1 cellular context compared by ENCODE assay signal in the genomic region with DNA sequence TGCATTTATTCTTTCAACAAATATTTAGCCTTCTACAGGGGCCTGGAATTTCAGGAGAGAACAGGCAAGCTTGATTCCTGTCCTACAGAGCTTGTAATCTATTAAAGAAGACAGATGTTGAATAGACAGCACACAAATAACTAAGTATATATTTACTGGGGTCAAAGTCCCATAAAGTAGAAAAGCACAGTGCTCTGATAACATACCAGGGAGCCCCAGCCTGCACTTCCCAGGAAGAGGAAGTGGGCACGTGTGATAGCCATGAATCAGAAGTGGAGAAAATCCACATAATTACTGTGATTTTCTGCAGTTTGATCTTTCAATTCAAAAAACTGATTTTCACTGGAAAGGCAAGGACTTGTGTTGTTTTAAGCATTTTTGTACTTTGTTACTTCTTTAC.
A peak's percentile ranks its signal among the peaks of the same experiment; 100 is the strongest.
TF ChIP-seq lines count a peak whose summit lies in the region.

No MANE protein-coding gene starts in this region.

TF ChIP-seq in HepG2, 621 proteins besides CTCF, POLR2A, EP300 and RAD21 (continued from another document and continues in another):
- TF ChIP-seq, protein P1, sequence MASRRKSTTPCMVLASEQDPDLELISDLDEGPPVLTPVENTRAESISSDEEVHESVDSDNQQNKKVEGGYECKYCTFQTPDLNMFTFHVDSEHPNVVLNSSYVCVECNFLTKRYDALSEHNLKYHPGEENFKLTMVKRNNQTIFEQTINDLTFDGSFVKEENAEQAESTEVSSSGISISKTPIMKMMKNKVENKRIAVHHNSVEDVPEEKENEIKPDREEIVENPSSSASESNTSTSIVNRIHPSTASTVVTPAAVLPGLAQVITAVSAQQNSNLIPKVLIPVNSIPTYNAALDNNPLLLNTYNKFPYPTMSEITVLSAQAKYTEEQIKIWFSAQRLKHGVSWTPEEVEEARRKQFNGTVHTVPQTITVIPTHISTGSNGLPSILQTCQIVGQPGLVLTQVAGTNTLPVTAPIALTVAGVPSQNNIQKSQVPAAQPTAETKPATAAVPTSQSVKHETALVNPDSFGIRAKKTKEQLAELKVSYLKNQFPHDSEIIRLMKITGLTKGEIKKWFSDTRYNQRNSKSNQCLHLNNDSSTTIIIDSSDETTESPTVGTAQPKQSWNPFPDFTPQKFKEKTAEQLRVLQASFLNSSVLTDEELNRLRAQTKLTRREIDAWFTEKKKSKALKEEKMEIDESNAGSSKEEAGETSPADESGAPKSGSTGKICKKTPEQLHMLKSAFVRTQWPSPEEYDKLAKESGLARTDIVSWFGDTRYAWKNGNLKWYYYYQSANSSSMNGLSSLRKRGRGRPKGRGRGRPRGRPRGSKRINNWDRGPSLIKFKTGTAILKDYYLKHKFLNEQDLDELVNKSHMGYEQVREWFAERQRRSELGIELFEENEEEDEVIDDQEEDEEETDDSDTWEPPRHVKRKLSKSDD (CRISPR knock-in tag; IDR thresholded peaks at IDR 0.05; ENCODE audit: low read depth): no peak
- TF ChIP-seq FOXC1 (CRISPR knock-in tag; IDR thresholded peaks at IDR 0.05; ENCODE audit: borderline replicate concordance) (no peak), FOXP1 (IDR thresholded peaks at IDR 0.05) (no peak), FOXP1 (CRISPR knock-in tag; IDR thresholded peaks at IDR 0.05) (peak; percentile 47; the same call in 1 of the 2 replicates), MIER3 (CRISPR knock-in tag; IDR thresholded peaks at IDR 0.05; ENCODE audit: borderline replicate concordance) (no peak), MBNL3 (CRISPR knock-in tag; conservative IDR thresholded peaks at IDR 0.05) (no peak), KDM3A (CRISPR knock-in tag; IDR thresholded peaks at IDR 0.05; ENCODE audit: low read depth) (no peak), ZIK1 (CRISPR knock-in tag; IDR thresholded peaks at IDR 0.05; ENCODE audit: borderline replicate concordance, low read depth) (no peak), KMT2A (CRISPR knock-in tag; IDR thresholded peaks at IDR 0.05) (no peak), ZNF430 (CRISPR knock-in tag; IDR thresholded peaks at IDR 0.05) (no peak), ZNF431 (CRISPR knock-in tag; IDR thresholded peaks at IDR 0.05; ENCODE audit: borderline replicate concordance, low read depth) (no peak), HOXA5 (CRISPR knock-in tag; IDR thresholded peaks at IDR 0.05) (no peak), ATM (IDR thresholded peaks at IDR 0.05; ENCODE audit: borderline replicate concordance) (no peak), ZNF879 (CRISPR knock-in tag; IDR thresholded peaks at IDR 0.05) (no peak), RXRA (CRISPR knock-in tag; IDR thresholded peaks at IDR 0.05) (no peak), CREM (IDR thresholded peaks at IDR 0.05) (no peak), CREM (CRISPR knock-in tag; IDR thresholded peaks at IDR 0.05) (no peak), GABPA (IDR thresholded peaks at IDR 0.05; ENCODE audit: low read depth, low read length) (no peak), GABPA (CRISPR knock-in tag; IDR thresholded peaks at IDR 0.05; ENCODE audit: low read depth) (peak; percentile 38; the same call in 1 of the 2 replicates), ZNF3 (CRISPR knock-in tag; IDR thresholded peaks at IDR 0.05) (no peak), TBP (CRISPR knock-in tag; IDR thresholded peaks at IDR 0.05) (no peak), ZBTB1 (CRISPR knock-in tag; IDR thresholded peaks at IDR 0.05; ENCODE audit: borderline replicate concordance) (no peak), RBFOX2 (IDR thresholded peaks at IDR 0.05; ENCODE audit: low read depth, low read length) (no peak), GATAD1 (CRISPR knock-in tag; IDR thresholded peaks at IDR 0.05) (no peak), PHF21A (CRISPR knock-in tag; IDR thresholded peaks at IDR 0.05) (no peak), ZNF329 (CRISPR knock-in tag; IDR thresholded peaks at IDR 0.05; ENCODE audit: low read depth) (no peak)
- TF ChIP-seq, protein P2, sequence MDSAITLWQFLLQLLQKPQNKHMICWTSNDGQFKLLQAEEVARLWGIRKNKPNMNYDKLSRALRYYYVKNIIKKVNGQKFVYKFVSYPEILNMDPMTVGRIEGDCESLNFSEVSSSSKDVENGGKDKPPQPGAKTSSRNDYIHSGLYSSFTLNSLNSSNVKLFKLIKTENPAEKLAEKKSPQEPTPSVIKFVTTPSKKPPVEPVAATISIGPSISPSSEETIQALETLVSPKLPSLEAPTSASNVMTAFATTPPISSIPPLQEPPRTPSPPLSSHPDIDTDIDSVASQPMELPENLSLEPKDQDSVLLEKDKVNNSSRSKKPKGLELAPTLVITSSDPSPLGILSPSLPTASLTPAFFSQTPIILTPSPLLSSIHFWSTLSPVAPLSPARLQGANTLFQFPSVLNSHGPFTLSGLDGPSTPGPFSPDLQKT (CRISPR knock-in tag; IDR thresholded peaks at IDR 0.05; ENCODE audit: borderline replicate concordance): no peak
- TF ChIP-seq, protein P3, sequence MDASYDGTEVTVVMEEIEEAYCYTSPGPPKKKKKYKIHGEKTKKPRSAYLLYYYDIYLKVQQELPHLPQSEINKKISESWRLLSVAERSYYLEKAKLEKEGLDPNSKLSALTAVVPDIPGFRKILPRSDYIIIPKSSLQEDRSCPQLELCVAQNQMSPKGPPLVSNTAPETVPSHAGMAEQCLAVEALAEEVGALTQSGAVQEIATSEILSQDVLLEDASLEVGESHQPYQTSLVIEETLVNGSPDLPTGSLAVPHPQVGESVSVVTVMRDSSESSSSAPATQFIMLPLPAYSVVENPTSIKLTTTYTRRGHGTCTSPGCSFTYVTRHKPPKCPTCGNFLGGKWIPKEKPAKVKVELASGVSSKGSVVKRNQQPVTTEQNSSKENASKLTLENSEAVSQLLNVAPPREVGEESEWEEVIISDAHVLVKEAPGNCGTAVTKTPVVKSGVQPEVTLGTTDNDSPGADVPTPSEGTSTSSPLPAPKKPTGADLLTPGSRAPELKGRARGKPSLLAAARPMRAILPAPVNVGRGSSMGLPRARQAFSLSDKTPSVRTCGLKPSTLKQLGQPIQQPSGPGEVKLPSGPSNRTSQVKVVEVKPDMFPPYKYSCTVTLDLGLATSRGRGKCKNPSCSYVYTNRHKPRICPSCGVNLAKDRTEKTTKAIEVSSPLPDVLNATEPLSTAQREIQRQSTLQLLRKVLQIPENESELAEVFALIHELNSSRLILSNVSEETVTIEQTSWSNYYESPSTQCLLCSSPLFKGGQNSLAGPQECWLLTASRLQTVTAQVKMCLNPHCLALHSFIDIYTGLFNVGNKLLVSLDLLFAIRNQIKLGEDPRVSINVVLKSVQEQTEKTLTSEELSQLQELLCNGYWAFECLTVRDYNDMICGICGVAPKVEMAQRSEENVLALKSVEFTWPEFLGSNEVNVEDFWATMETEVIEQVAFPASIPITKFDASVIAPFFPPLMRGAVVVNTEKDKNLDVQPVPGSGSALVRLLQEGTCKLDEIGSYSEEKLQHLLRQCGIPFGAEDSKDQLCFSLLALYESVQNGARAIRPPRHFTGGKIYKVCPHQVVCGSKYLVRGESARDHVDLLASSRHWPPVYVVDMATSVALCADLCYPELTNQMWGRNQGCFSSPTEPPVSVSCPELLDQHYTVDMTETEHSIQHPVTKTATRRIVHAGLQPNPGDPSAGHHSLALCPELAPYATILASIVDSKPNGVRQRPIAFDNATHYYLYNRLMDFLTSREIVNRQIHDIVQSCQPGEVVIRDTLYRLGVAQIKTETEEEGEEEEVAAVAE (CRISPR knock-in tag; IDR thresholded peaks at IDR 0.05; ENCODE audit: borderline replicate concordance): no peak
- TF ChIP-seq, protein P4, sequence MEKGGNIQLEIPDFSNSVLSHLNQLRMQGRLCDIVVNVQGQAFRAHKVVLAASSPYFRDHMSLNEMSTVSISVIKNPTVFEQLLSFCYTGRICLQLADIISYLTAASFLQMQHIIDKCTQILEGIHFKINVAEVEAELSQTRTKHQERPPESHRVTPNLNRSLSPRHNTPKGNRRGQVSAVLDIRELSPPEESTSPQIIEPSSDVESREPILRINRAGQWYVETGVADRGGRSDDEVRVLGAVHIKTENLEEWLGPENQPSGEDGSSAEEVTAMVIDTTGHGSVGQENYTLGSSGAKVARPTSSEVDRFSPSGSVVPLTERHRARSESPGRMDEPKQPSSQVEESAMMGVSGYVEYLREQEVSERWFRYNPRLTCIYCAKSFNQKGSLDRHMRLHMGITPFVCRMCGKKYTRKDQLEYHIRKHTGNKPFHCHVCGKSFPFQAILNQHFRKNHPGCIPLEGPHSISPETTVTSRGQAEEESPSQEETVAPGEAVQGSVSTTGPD (CRISPR knock-in tag; IDR thresholded peaks at IDR 0.05): no peak
- TF ChIP-seq, protein P5, sequence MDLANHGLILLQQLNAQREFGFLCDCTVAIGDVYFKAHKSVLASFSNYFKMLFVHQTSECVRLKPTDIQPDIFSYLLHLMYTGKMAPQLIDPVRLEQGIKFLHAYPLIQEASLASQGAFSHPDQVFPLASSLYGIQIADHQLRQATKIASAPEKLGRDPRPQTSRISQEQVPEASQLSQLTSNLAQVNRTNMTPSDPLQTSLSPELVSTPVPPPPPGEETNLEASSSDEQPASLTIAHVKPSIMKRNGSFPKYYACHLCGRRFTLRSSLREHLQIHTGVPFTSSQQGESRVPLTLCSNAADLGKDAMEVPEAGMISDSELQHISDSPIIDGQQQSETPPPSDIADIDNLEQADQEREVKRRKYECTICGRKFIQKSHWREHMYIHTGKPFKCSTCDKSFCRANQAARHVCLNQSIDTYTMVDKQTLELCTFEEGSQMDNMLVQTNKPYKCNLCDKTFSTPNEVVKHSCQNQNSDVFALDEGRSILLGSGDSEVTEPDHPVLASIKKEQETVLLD (CRISPR knock-in tag; IDR thresholded peaks at IDR 0.05; ENCODE audit: low read depth): no peak
- TF ChIP-seq, protein P6, sequence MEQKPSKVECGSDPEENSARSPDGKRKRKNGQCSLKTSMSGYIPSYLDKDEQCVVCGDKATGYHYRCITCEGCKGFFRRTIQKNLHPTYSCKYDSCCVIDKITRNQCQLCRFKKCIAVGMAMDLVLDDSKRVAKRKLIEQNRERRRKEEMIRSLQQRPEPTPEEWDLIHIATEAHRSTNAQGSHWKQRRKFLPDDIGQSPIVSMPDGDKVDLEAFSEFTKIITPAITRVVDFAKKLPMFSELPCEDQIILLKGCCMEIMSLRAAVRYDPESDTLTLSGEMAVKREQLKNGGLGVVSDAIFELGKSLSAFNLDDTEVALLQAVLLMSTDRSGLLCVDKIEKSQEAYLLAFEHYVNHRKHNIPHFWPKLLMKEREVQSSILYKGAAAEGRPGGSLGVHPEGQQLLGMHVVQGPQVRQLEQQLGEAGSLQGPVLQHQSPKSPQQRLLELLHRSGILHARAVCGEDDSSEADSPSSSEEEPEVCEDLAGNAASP (CRISPR knock-in tag; IDR thresholded peaks at IDR 0.05; ENCODE audit: borderline replicate concordance): no peak
- TF ChIP-seq, protein P7, sequence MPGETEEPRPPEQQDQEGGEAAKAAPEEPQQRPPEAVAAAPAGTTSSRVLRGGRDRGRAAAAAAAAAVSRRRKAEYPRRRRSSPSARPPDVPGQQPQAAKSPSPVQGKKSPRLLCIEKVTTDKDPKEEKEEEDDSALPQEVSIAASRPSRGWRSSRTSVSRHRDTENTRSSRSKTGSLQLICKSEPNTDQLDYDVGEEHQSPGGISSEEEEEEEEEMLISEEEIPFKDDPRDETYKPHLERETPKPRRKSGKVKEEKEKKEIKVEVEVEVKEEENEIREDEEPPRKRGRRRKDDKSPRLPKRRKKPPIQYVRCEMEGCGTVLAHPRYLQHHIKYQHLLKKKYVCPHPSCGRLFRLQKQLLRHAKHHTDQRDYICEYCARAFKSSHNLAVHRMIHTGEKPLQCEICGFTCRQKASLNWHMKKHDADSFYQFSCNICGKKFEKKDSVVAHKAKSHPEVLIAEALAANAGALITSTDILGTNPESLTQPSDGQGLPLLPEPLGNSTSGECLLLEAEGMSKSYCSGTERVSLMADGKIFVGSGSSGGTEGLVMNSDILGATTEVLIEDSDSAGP (CRISPR knock-in tag; IDR thresholded peaks at IDR 0.05; ENCODE audit: borderline replicate concordance): no peak
- TF ChIP-seq, protein P8, sequence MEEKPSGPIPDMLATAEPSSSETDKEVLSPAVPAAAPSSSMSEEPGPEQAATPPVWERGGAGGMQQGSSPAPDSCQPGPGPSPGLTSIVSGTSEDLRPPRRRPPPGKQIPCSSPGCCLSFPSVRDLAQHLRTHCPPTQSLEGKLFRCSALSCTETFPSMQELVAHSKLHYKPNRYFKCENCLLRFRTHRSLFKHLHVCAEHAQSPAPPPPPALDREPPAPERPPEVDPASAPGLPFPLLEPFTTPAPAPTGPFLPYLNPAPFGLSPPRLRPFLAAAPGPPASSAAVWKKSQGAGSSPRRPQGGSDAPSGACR (CRISPR knock-in tag; IDR thresholded peaks at IDR 0.05): no peak
- TF ChIP-seq, protein P9, sequence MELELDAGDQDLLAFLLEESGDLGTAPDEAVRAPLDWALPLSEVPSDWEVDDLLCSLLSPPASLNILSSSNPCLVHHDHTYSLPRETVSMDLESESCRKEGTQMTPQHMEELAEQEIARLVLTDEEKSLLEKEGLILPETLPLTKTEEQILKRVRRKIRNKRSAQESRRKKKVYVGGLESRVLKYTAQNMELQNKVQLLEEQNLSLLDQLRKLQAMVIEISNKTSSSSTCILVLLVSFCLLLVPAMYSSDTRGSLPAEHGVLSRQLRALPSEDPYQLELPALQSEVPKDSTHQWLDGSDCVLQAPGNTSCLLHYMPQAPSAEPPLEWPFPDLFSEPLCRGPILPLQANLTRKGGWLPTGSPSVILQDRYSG (CRISPR knock-in tag; IDR thresholded peaks at IDR 0.05): no peak
